14 cellular contexts compared by ENCODE assay signal in genomic region chr15:74050835-74051234, GRCh38. TPM values are rescaled to one million over a fixed set of nuclear protein-coding genes. Genes with fewer than 3 reads are reported as not detected.
DNase-seq lines count a peak whose midpoint lies in the region; ATAC-seq and TF ChIP-seq lines count a peak whose summit lies in the region.
"Had no signal": no experiment of that assay in that cellular context is flagged by ENCODE, and none has a peak within 500 bp of the region (broad histone marks: within the 10 kb centered on the region; RNA-seq: fewer than 3 reads in every experiment).

No MANE protein-coding gene starts in this region.

- H3K27ac ChIP-seq in heart right ventricle (peak overlapping the region; percentile 40 to 87 (median 80)), gastroesophageal sphincter (peak overlapping the region; percentile 76 to 84 (median 82))

- H3K36me3 ChIP-seq in heart right ventricle (no peaks in the 10 kb centered on the region), gastroesophageal sphincter (peaks cover 0 to 3% of the 10 kb centered on the region in 2 donors)

- no peak for TF ChIP-seq CTCF in heart right ventricle (IDR thresholded peaks at IDR 0.05)
- no peak for TF ChIP-seq CTCF in gastroesophageal sphincter (IDR thresholded peaks at IDR 0.05)

- H3K4me3 ChIP-seq in heart right ventricle, result no peak overlapping the region
- H3K4me3 ChIP-seq in gastroesophageal sphincter, result peak overlapping the region in 1 of 2 donors; percentile 8

- 74 to 81% methylated on average over 6 of the region's 6 CpGs for WGBS in heart right ventricle, 2 donors
- WGBS in gastroesophageal sphincter (ENCODE audit: low coverage in 1 of 2), 2 donors, result 50 to 68% methylated on average over 1 to 3 of the region's 6 CpGs

- TF ChIP-seq POLR2A in gastroesophageal sphincter (IDR thresholded peaks at IDR 0.05), result no peak

- ATAC-seq in heart right ventricle (peak in 6 of 8 donors; percentile 4 to 59 (median 42)), gastroesophageal sphincter (no peak), GM21390 (IDR thresholded peaks at IDR 0.05; ENCODE audit: unreplicated experiment) (no peak)

- H3K4me1 ChIP-seq in heart right ventricle (peaks cover 5 to 67% (median 38%) of the 10 kb centered on the region in 9 donors), gastroesophageal sphincter (peaks cover 15 to 70% (median 25%) of the 10 kb centered on the region in 3 donors)

- DNase-seq in heart right ventricle (no peak), cardiac septum (ENCODE audit: low spot score) (no peak), posterior vena cava (ENCODE audit: low spot score) (peak; percentile 67), NCI-H2196 (lab: John Stamatoyannopoulos, UW; ENCODE audit: unreplicated experiment) (no peak), SW480 (ENCODE audit: low spot score) (no peak), SKM-1 treated with dmso at 0.1 percent for 144 hours (lab: John Stamatoyannopoulos, UW; ENCODE audit: unreplicated experiment) (no peak)
- DNase-seq: NK-92 treated with Interleukin-12 subunit alpha and Interleukin-12 subunit beta, amount 100 ng/mL, for 24 hours; stimulated activated CD4-positive, alpha-beta T cell treated with anti-CD3 and anti-CD28 coated beads, Interleukin-2, amount 100 ng/mL, for 24 hours; T-helper 9 cell had no signal

- H3K27me3 ChIP-seq in heart right ventricle, result no peaks in the 10 kb centered on the region
- no peaks in the 10 kb centered on the region for H3K27me3 ChIP-seq in gastroesophageal sphincter

- no peak for TF ChIP-seq EP300 in gastroesophageal sphincter (IDR thresholded peaks at IDR 0.05)

- intact Hi-C loops in heart right ventricle (cut with DNase I) (loop anchor here in 5 of 10 donors (5.0 to 10.0 kb wide), 5 partner anchors 76 to 1736 kb away; no protein-coding TSS in a partner anchor), cardiac septum (cut with DNase I) (loop anchor here (5.0 kb wide), 2 partner anchors 76 to 271 kb away; no protein-coding TSS in a partner anchor), posterior vena cava (cut with DNase I) (loop anchor here in 1 of 2 donors (5.0 kb wide), 1 partner anchor 271 kb away; no protein-coding TSS in a partner anchor)

- no peaks in the 10 kb centered on the region for H3K9me3 ChIP-seq in heart right ventricle
- H3K9me3 ChIP-seq in gastroesophageal sphincter, result no peaks in the 10 kb centered on the region

RNA-seq across cellular contexts. Expression of gene GOLGA6A, which starts 31.5 kb away (rescaled TPM):
- total RNA-seq in heart right ventricle (not detected), cardiac septum (not detected), gastroesophageal sphincter (1 to 10 TPM in 1 of 4 donors, under 1 TPM in 2, not detected in 1; 0.15 to 1.3 (median 0.31) TPM), posterior vena cava (under 1 TPM in 1 of 2 donors, not detected in 1; 0.24 TPM)
- not detected for polyA plus RNA-seq in heart right ventricle
- total RNA-seq: A172, glomerular endothelial cell, mucosa of gallbladder had no signal

RNA-seq across cellular contexts. Expression of gene PML, which starts 56.3 kb away (rescaled TPM):
- total RNA-seq in heart right ventricle (10 to 100 TPM; 17.9 to 50.1 (median 22.5) TPM), cardiac septum (24.6 TPM), gastroesophageal sphincter (10 to 100 TPM; 24.1 to 75.1 (median 52.1) TPM), posterior vena cava (10 to 100 TPM; 49.2 to 50.7 TPM)
- 10 to 100 TPM; 18.4 to 32.0 TPM for polyA plus RNA-seq in heart right ventricle

RNA-seq across cellular contexts. Expression of gene STOML1, which starts 58.7 kb away (rescaled TPM):
- 10 to 100 TPM; 21.1 to 38.4 (median 27.2) TPM for total RNA-seq in heart right ventricle
- 10 to 100 TPM; 33.1 to 35.0 TPM for polyA plus RNA-seq in heart right ventricle
- total RNA-seq in cardiac septum, result 32.1 TPM
- total RNA-seq in gastroesophageal sphincter, result 10 to 100 TPM in 3 of 4 donors, 1 to 10 TPM in 1; 8.1 to 21.7 (median 13.7) TPM
- 10 to 100 TPM; 17.3 to 20.1 TPM for total RNA-seq in posterior vena cava

Comparison
In these comparisons a context has a peak if more than half of its experiments do, and no peak if none do; other contexts are left out.
1. ATAC-seq: peak in heart right ventricle (6 of 8); none in gastroesophageal sphincter (single experiment) and GM21390 (single experiment).